In genomic region chr16:15778204-15778743, GRCh38 we compare ENCODE assay signal across 24 cellular contexts.
"Had no signal": no experiment of that assay in that cellular context is flagged by ENCODE, and none has a peak within 500 bp of the region (broad histone marks: within the 10 kb centered on the region; RNA-seq: fewer than 3 reads in every experiment).

No MANE protein-coding gene starts in this region.

- H3K9me3 Mint-ChIP-seq: activated B cell treated with CpG ODN at 0.5 μM for 24 hours; activated T-cell treated with anti-CD3 and anti-CD28 coated beads, Interleukin-2, amount 50 U/mL, for 72 hours; mesothelial cell of epicardium; natural killer cell treated with Interleukin-12 subunit alpha and Interleukin-12 subunit beta and Interleukin-15 and Interleukin-18, amount 100 ng/mL, for 72 hours; stimulated activated naive B cell treated with anti-CD40 and anti-IgM and Interleukin-4, amounts not matched to agents 10 μg/mL and 1 μg/mL and 100 μg/mL, for 72 hours; T-helper 1 cell treated with Interleukin-12 subunit alpha and Interleukin-12 subunit beta and Interleukin-4 antibody, amounts not matched to agents 30 μg/mL and 1 μg/mL, for 36 hours had no signal

- H3K4me1 Mint-ChIP-seq: activated B cell treated with CpG ODN at 0.5 μM for 24 hours; activated CD4-positive, alpha-beta T cell treated with anti-CD3 and anti-CD28 coated beads for 36 hours; mesothelial cell of epicardium; stimulated activated naive B cell treated with anti-CD40 and anti-IgM and Interleukin-4, amounts not matched to agents 10 μg/mL and 1 μg/mL and 100 μg/mL, for 72 hours had no signal

- H3K27ac Mint-ChIP-seq: activated B cell treated with CpG ODN at 0.5 μM for 24 hours; activated CD4-positive, alpha-beta T cell treated with anti-CD3 and anti-CD28 coated beads for 36 hours; activated T-cell treated with anti-CD3 and anti-CD28 coated beads, Interleukin-2, amount 50 U/mL, for 72 hours; mesothelial cell of epicardium; natural killer cell treated with Interleukin-12 subunit alpha and Interleukin-12 subunit beta and Interleukin-15 and Interleukin-18, amount 100 ng/mL, for 72 hours; stimulated activated naive B cell treated with anti-CD40 and anti-IgM and Interleukin-4, amounts not matched to agents 10 μg/mL and 1 μg/mL and 100 μg/mL, for 72 hours; T-helper 1 cell treated with Interleukin-12 subunit alpha and Interleukin-12 subunit beta and Interleukin-4 antibody, amounts not matched to agents 30 μg/mL and 1 μg/mL, for 36 hours had no signal

- H3K27me3 ChIP-seq: thyroid gland had no signal

- H3K36me3 Mint-ChIP-seq: mesothelial cell of epicardium; natural killer cell treated with Interleukin-12 subunit alpha and Interleukin-12 subunit beta and Interleukin-15 and Interleukin-18, amount 100 ng/mL, for 72 hours; stimulated activated naive B cell treated with anti-CD40 and anti-IgM and Interleukin-4, amounts not matched to agents 10 μg/mL and 1 μg/mL and 100 μg/mL, for 72 hours had no signal

- H3K36me3 ChIP-seq: heart left ventricle, thyroid gland had no signal

- H3K27me3 Mint-ChIP-seq: activated CD4-positive, alpha-beta T cell treated with anti-CD3 and anti-CD28 coated beads for 36 hours had no signal

- H2AFZ ChIP-seq: parathyroid adenoma had no signal

- H3K4me3 ChIP-seq: dorsolateral prefrontal cortex, heart left ventricle, thyroid gland had no signal

- FAIRE-seq: astrocyte, islet of Langerhans, urothelium cell line had no signal

- H3K79me2 ChIP-seq: parathyroid adenoma had no signal

- ATAC-seq: sciatic nerve had no signal

- H3K4me1 ChIP-seq: heart left ventricle, parathyroid adenoma, thyroid gland had no signal

- H3K4me3 Mint-ChIP-seq: activated B cell treated with CpG ODN at 0.5 μM for 24 hours; activated CD4-positive, alpha-beta T cell treated with anti-CD3 and anti-CD28 coated beads for 36 hours; activated T-cell treated with anti-CD3 and anti-CD28 coated beads, Interleukin-2, amount 50 U/mL, for 72 hours; mesothelial cell of epicardium; natural killer cell treated with Interleukin-12 subunit alpha and Interleukin-12 subunit beta and Interleukin-15 and Interleukin-18, amount 100 ng/mL, for 72 hours; stimulated activated naive B cell treated with anti-CD40 and anti-IgM and Interleukin-4, amounts not matched to agents 10 μg/mL and 1 μg/mL and 100 μg/mL, for 72 hours; T-helper 1 cell treated with Interleukin-12 subunit alpha and Interleukin-12 subunit beta and Interleukin-4 antibody, amounts not matched to agents 30 μg/mL and 1 μg/mL, for 36 hours had no signal

- H3K9me3 ChIP-seq: heart left ventricle, thyroid gland had no signal

- H3K9ac ChIP-seq: parathyroid adenoma had no signal

- DNase-seq: activated B cell treated with CpG ODN at 0.5 μM for 24 hours; activated CD4-positive, alpha-beta T cell treated with anti-CD3 and anti-CD28 coated beads, Interleukin-2, amount 50 U/mL, for 4 hours; activated CD8-positive, alpha-beta memory T cell treated with anti-CD3 and anti-CD28 coated beads for 24 hours; activated CD8-positive, alpha-beta memory T cell treated with anti-CD3 and anti-CD28 coated beads, Interleukin-2, amount 50 U/mL, for 48 hours; activated effector memory CD4-positive, alpha-beta T cell treated with anti-CD3 and anti-CD28 coated beads, Interleukin-2, amount 50 U/mL, for 16 hours; activated naive CD4-positive, alpha-beta T cell treated with anti-CD3 and anti-CD28 coated beads, Interleukin-2, amount 50 U/mL, for 16 hours; central memory CD4-positive, alpha-beta T cell; dorsolateral prefrontal cortex; heart left ventricle; left ventricle myocardium superior; stimulated activated CD4-positive, alpha-beta T cell treated with anti-CD3 and anti-CD28 coated beads, Interleukin-2, amount 100 ng/mL, for 48 hours; T1000 had no signal

- H3K27ac ChIP-seq: dorsolateral prefrontal cortex, parathyroid adenoma, thyroid gland had no signal
